Comparison of ENCODE assay signal across 17 cellular contexts in the genomic region with DNA sequence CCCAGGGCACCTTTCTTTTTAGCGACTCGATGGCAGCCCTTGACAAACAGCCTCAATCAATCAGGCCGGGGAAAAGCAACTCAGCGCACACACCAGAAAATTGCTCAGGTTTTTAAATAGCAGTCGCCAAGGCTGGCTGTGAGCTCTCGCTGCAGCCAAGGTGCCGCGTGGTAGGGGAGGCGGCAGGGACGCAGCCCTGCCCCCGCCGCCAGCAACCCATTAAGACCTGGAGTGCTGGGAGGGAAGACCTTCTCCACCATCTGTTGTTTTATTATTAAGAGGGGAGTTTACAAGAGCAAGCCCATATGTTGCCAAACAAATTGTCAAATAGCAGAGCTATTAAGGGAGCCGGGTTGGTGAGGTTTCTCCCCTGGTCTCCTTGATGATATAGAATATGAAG. TPM values are rescaled to one million over a fixed set of nuclear protein-coding genes. Genes with fewer than 3 reads are reported as not detected.
DNase-seq lines count a peak whose midpoint lies in the region; ATAC-seq, FAIRE-seq and TF ChIP-seq lines count a peak whose summit lies in the region.
"Had no signal": no experiment of that assay in that cellular context is flagged by ENCODE, and none has a peak within 500 bp of the region (broad histone marks: within the 10 kb centered on the region; RNA-seq: fewer than 3 reads in every experiment).

No MANE protein-coding gene starts in this region.

- peak; percentile 57 for DNase-seq in DMS153 (lab: John Stamatoyannopoulos, UW)
- peak; percentile 82 for DNase-seq in NCI-H1105 treated with DMSO at 0.1 percent for 48 hours (lab: John Stamatoyannopoulos, UW)
- peak; percentile 79 for DNase-seq in NCI-H748 (lab: John Stamatoyannopoulos, UW; ENCODE audit: unreplicated experiment)
- peak; percentile 64 for DNase-seq in left kidney (ENCODE audit: low read depth, low spot score)
- DNase-seq in GM12892 (ENCODE audit: insufficient read length): no peak
- DNase-seq: activated CD4-positive, alpha-beta T cell treated with anti-CD3 and anti-CD28 coated beads, Interleukin-2, amount 50 U/mL, for 48 hours; activated T-cell treated with anti-CD3 and anti-CD28 coated beads, Interleukin-2, amount 50 U/mL, for 24 hours; gastrocnemius medialis; GF-D8; H9; left ventricle myocardium superior; NK-92 treated with Interleukin-12 subunit alpha and Interleukin-12 subunit beta, amount 100 ng/mL, for 24 hours had no signal

- FAIRE-seq in GM12892 (lab: Jason Lieb, UNC): no peak
- FAIRE-seq: pancreas had no signal

- no peak for ATAC-seq in SK-N-SH treated with all-trans-retinoic acid at 6 μM for 48 hours
- no peak for ATAC-seq in GM19351 (IDR thresholded peaks at IDR 0.05; ENCODE audit: unreplicated experiment)
- ATAC-seq: activated naive CD4-positive, alpha-beta T cell treated with anti-CD3 and anti-CD28 coated beads, Interleukin-2, amount 50 U/mL, for 72 hours; body of pancreas; gastrocnemius medialis; left ventricle myocardium superior had no signal

- TF ChIP-seq POLR2A in GM12892 (IDR thresholded peaks at IDR 0.05; ENCODE audit: low read depth, low read length): no peak

TF ChIP-seq in SK-N-SH treated with all-trans-retinoic acid at 6 μM for 48 hours, 23 proteins besides CTCF, POLR2A, EP300 and RAD21:
- no peak for TF ChIP-seq PPARA (CRISPR knock-in tag; IDR thresholded peaks at IDR 0.05; ENCODE audit: borderline replicate concordance)
- no peak for TF ChIP-seq SNAI2 (CRISPR knock-in tag; IDR thresholded peaks at IDR 0.05)
- no peak for TF ChIP-seq CSDC2 (CRISPR knock-in tag; IDR thresholded peaks at IDR 0.05)
- no peak for TF ChIP-seq BACH2 (CRISPR knock-in tag; IDR thresholded peaks at IDR 0.05; ENCODE audit: borderline replicate concordance)
- TF ChIP-seq ZNF8 (CRISPR knock-in tag; IDR thresholded peaks at IDR 0.05): no peak
- TF ChIP-seq ARNTL (CRISPR knock-in tag; IDR thresholded peaks at IDR 0.05; ENCODE audit: borderline replicate concordance, low read depth): no peak
- TF ChIP-seq CSRNP3 (CRISPR knock-in tag; IDR thresholded peaks at IDR 0.05): no peak
- no peak for TF ChIP-seq ZNF565 (CRISPR knock-in tag; conservative IDR thresholded peaks at IDR 0.05; ENCODE audit: low read depth)
- no peak for TF ChIP-seq PATZ1 (CRISPR knock-in tag; IDR thresholded peaks at IDR 0.05; ENCODE audit: borderline replicate concordance)
- TF ChIP-seq, protein P1, sequence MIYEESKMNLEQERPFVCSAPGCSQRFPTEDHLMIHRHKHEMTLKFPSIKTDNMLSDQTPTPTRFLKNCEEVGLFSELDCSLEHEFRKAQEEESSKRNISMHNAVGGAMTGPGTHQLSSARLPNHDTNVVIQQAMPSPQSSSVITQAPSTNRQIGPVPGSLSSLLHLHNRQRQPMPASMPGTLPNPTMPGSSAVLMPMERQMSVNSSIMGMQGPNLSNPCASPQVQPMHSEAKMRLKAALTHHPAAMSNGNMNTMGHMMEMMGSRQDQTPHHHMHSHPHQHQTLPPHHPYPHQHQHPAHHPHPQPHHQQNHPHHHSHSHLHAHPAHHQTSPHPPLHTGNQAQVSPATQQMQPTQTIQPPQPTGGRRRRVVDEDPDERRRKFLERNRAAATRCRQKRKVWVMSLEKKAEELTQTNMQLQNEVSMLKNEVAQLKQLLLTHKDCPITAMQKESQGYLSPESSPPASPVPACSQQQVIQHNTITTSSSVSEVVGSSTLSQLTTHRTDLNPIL (CRISPR knock-in tag; IDR thresholded peaks at IDR 0.05; ENCODE audit: low read depth): no peak
- TF ChIP-seq ZNF70 (CRISPR knock-in tag; IDR thresholded peaks at IDR 0.05): no peak
- TF ChIP-seq, protein P2, sequence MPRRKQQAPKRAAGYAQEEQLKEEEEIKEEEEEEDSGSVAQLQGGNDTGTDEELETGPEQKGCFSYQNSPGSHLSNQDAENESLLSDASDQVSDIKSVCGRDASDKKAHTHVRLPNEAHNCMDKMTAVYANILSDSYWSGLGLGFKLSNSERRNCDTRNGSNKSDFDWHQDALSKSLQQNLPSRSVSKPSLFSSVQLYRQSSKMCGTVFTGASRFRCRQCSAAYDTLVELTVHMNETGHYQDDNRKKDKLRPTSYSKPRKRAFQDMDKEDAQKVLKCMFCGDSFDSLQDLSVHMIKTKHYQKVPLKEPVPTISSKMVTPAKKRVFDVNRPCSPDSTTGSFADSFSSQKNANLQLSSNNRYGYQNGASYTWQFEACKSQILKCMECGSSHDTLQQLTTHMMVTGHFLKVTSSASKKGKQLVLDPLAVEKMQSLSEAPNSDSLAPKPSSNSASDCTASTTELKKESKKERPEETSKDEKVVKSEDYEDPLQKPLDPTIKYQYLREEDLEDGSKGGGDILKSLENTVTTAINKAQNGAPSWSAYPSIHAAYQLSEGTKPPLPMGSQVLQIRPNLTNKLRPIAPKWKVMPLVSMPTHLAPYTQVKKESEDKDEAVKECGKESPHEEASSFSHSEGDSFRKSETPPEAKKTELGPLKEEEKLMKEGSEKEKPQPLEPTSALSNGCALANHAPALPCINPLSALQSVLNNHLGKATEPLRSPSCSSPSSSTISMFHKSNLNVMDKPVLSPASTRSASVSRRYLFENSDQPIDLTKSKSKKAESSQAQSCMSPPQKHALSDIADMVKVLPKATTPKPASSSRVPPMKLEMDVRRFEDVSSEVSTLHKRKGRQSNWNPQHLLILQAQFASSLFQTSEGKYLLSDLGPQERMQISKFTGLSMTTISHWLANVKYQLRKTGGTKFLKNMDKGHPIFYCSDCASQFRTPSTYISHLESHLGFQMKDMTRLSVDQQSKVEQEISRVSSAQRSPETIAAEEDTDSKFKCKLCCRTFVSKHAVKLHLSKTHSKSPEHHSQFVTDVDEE (CRISPR knock-in tag; IDR thresholded peaks at IDR 0.05): no peak

RNA-seq across cellular contexts. Expression of gene ASS1, which starts 22.6 kb away (rescaled TPM):
- 3.5 TPM for polyA plus RNA-seq in GM12892 (2012; ENCODE audit: missing spikeins)
